Comparison of ENCODE assay signal across 1 cellular context in genomic region chr6:35258336-35258735, GRCh38.
TF ChIP-seq lines count a peak whose summit lies in the region.

No MANE protein-coding gene starts in this region.

TF ChIP-seq in A549, 52 proteins besides CTCF, POLR2A, EP300 and RAD21 (continued from another document):
- TF ChIP-seq HMGXB4 (CRISPR knock-in tag; IDR thresholded peaks at IDR 0.05; ENCODE audit: borderline replicate concordance) (no peak), MAFK (IDR thresholded peaks at IDR 0.05; ENCODE audit: partially characterized antibody) (no peak), TFCP2L1 (CRISPR knock-in tag; IDR thresholded peaks at IDR 0.05) (no peak), NR3C1 (IDR thresholded peaks at IDR 0.05) (no peak)
